In genomic region chr5:116273458-116274242, GRCh38 we compare ENCODE assay signal across 11 cellular contexts.
A peak's percentile ranks its signal among the peaks of the same experiment; 100 is the strongest.
DNase-seq lines count a peak whose midpoint lies in the region; ATAC-seq and TF ChIP-seq lines count a peak whose summit lies in the region.
"Had no signal": no experiment of that assay in that cellular context is flagged by ENCODE, and none has a peak within 500 bp of the region (broad histone marks: within the 10 kb centered on the region; RNA-seq: fewer than 3 reads in every experiment).

No MANE protein-coding gene starts in this region.

- intact Hi-C loops in spleen (cut with DNase I; ENCODE audit: low total_unique reads) = no loop called here

- H3K36me3 ChIP-seq in GM23248 (ENCODE audit: low read depth) = peaks cover 7% of the 10 kb centered on the region; the same call in 1 of the 2 replicates
- H3K36me3 ChIP-seq in effector memory CD4-positive, alpha-beta T cell (ENCODE audit: control insufficient read depth, insufficient read depth, low read length) = no peaks in the 10 kb centered on the region
- peaks cover 0 to 34% (median 0%) of the 10 kb centered on the region in 6 donors for H3K36me3 ChIP-seq in spleen

- no peak overlapping the region for H2AFZ ChIP-seq in GM23248

- H3K9me3 ChIP-seq in GM23248 (ENCODE audit: low read depth) (no peaks in the 10 kb centered on the region), spleen (peaks cover 3 to 45% (median 36%) of the 10 kb centered on the region in 8 donors)
- H3K9me3 ChIP-seq in effector memory CD4-positive, alpha-beta T cell (ENCODE audit: control insufficient read depth, low read length) = no peaks in the 10 kb centered on the region

- H3K79me2 ChIP-seq in GM23248 (ENCODE audit: insufficient read depth) = no peaks in the 10 kb centered on the region

- no peaks in the 10 kb centered on the region for H3F3A ChIP-seq in GM23248 (ENCODE audit: insufficient read depth)

- H3K4me2 ChIP-seq in GM23248 (ENCODE audit: unreplicated experiment) = no peak overlapping the region

- ATAC-seq in GM18520 (IDR thresholded peaks at IDR 0.05; ENCODE audit: unreplicated experiment) (peak; percentile 96), HG03460 (IDR thresholded peaks at IDR 0.05; ENCODE audit: unreplicated experiment) (peak; percentile 99)

- no peaks in the 10 kb centered on the region for H3K9me2 ChIP-seq in GM23248 (ENCODE audit: insufficient read depth)

- H3K4me3 ChIP-seq in GM23248 (no peak overlapping the region), spleen (no peak overlapping the region)
- H3K4me3 ChIP-seq in effector memory CD4-positive, alpha-beta T cell (ENCODE audit: insufficient read depth, low read depth, low read length, poor library complexity, severe bottlenecking) = no peak overlapping the region

- no peak overlapping the region for H3K27ac ChIP-seq in GM23248
- no peak overlapping the region for H3K27ac ChIP-seq in effector memory CD4-positive, alpha-beta T cell (ENCODE audit: insufficient read depth, low read length, poor library complexity, severe bottlenecking)
- no peak overlapping the region for H3K27ac ChIP-seq in spleen
- H3K27ac ChIP-seq: epithelial cell of prostate had no signal

- H3K27me3 ChIP-seq in GM23248 (replicated peaks; ENCODE audit: insufficient read depth) (no peaks in the 10 kb centered on the region), spleen (replicated peaks in 1 of 7) (no peaks in the 10 kb centered on the region)
- H3K27me3 ChIP-seq in effector memory CD4-positive, alpha-beta T cell (replicated peaks; ENCODE audit: control insufficient read depth, insufficient read depth, low read length, poor library complexity, severe bottlenecking) = no peaks in the 10 kb centered on the region

- in situ Hi-C loops in GM23248 (cut with MboI) = no loop called here

- no peaks in the 10 kb centered on the region for H4K20me1 ChIP-seq in GM23248 (ENCODE audit: insufficient read depth)

- WGBS in GM23248 (ENCODE audit: low coverage in 1 of 2, low lambda C conversion rate in 2 of 2, missing lambda C conversion rate in 2 of 2), 2 experiments = 7 to 12% methylated on average over 1 of the region's 1 CpG
- 56 to 77% (median 65%) methylated on average over 1 of the region's 1 CpG for WGBS in spleen, 5 donors

- H3K9ac ChIP-seq in GM23248 = no peak overlapping the region

- DNase-seq in GM23248 (peak; percentile 18), kidney glomerular epithelial cell (lab: John Stamatoyannopoulos, UW) (peak; percentile 91), spleen (no peak), GDM1 (lab: John Stamatoyannopoulos, UW) (no peak), SIG-M5 treated with dmso at 0.1 percent for 504 hours (lab: John Stamatoyannopoulos, UW; ENCODE audit: unreplicated experiment) (no peak)
- DNase-seq in effector memory CD4-positive, alpha-beta T cell = no peak
- DNase-seq: activated effector memory CD4-positive, alpha-beta T cell treated with anti-CD3 and anti-CD28 coated beads, Interleukin-2, amount 50 U/mL, for 16 hours; MM.1S had no signal

- no peaks in the 10 kb centered on the region for H3K4me1 ChIP-seq in GM23248 (ENCODE audit: insufficient read depth)
- no peaks in the 10 kb centered on the region for H3K4me1 ChIP-seq in effector memory CD4-positive, alpha-beta T cell (ENCODE audit: control insufficient read depth, insufficient read depth, low read length, poor library complexity, severe bottlenecking)
- no peaks in the 10 kb centered on the region for H3K4me1 ChIP-seq in spleen

- TF ChIP-seq POLR2A in spleen (IDR thresholded peaks at IDR 0.05) = no peak

- TF ChIP-seq CTCF in spleen (IDR thresholded peaks at IDR 0.05 in 8 of 11, conservative IDR thresholded peaks at IDR 0.05 in 3 of 11) = no peak

Comparison
In these comparisons a context has a peak if more than half of its experiments do, and no peak if none do; other contexts are left out.
1. DNase-seq: peak in GM23248 (single experiment) and kidney glomerular epithelial cell (single experiment); none in effector memory CD4-positive, alpha-beta T cell (0 of 3), spleen (single experiment), GDM1 (single experiment) and SIG-M5 treated with dmso at 0.1 percent for 504 hours (single experiment).